ENCODE assay signal across 8 cellular contexts in the genomic region with DNA sequence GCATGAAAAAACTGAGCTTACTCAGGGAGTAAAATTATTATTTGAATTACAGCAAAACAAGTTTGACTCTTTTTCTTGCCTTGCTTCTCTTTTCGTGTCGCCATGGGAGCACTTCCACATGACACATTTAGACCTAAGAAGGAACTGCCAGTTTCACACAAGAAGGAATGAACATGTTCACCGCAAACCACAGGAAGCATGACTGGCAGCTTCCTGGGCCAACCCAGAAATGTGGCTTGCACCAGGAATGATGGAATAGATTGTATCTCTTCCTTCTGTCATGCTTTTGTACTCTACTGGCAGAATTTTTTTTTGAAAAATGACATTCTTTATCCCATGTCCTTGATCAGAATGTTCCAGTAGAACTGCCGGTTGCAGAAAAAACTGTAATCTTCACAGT. TPM values are rescaled to one million over a fixed set of nuclear protein-coding genes. Genes with fewer than 3 reads are reported as not detected.
DNase-seq lines count a peak whose midpoint lies in the region; ATAC-seq, FAIRE-seq and TF ChIP-seq lines count a peak whose summit lies in the region.

No MANE protein-coding gene starts in this region.

- peak; percentile 51 for ATAC-seq in GM18909 (IDR thresholded peaks at IDR 0.05; ENCODE audit: poor library complexity, unreplicated experiment)
- peak; percentile 57 to 69 for ATAC-seq in stimulated activated naive B cell treated with anti-CD40 and anti-IgM and Interleukin-4, amounts not matched to agents 10 μg/mL and 1 μg/mL and 100 μg/mL, for 72 hours (replicated peaks)

- H3K4me2 ChIP-seq in astrocyte (ENCODE audit: low read length) (peak overlapping the region; percentile 49), OCI-LY7 (ENCODE audit: low read length) (no peak overlapping the region)

- H3K9me3 Mint-ChIP-seq in astrocyte (ENCODE audit: unreplicated experiment): no peaks in the 10 kb centered on the region
- H3K9me3 Mint-ChIP-seq in stimulated activated naive B cell treated with anti-CD40 and anti-IgM and Interleukin-4, amounts not matched to agents 10 μg/mL and 1 μg/mL and 100 μg/mL, for 72 hours: no peaks in the 10 kb centered on the region

- POLR2A ChIA-PET in OCI-LY7 (lab: Charles Lee): no interaction called here

- FAIRE-seq in astrocyte (lab: Jason Lieb, UNC): peak; percentile 96

- intact Hi-C loops in OCI-LY7 (cut with micrococcal nuclease; ENCODE audit: unreplicated experiment): no loop called here

- no peak overlapping the region for H3K4me3 ChIP-seq in SK-N-MC
- no peak overlapping the region for H3K4me3 ChIP-seq in astrocyte (ENCODE audit: insufficient read depth, low read depth, low read length)
- H3K4me3 ChIP-seq in OCI-LY7 (ENCODE audit: low read depth, low read length, poor library complexity, severe bottlenecking): no peak overlapping the region

- no peaks in the 10 kb centered on the region for H3K9me3 ChIP-seq in SK-N-MC (ENCODE audit: low read depth, low read length)
- no peaks in the 10 kb centered on the region for H3K9me3 ChIP-seq in astrocyte (ENCODE audit: insufficient read depth, low read depth, low read length)
- H3K9me3 ChIP-seq in OCI-LY7 (ENCODE audit: low read length): no peaks in the 10 kb centered on the region

- peak overlapping the region; percentile 70 for H3K27ac Mint-ChIP-seq in astrocyte (ENCODE audit: unreplicated experiment)
- no peak overlapping the region for H3K27ac Mint-ChIP-seq in stimulated activated naive B cell treated with anti-CD40 and anti-IgM and Interleukin-4, amounts not matched to agents 10 μg/mL and 1 μg/mL and 100 μg/mL, for 72 hours

- peak; percentile 55 for DNase-seq in SK-N-MC (ENCODE audit: low read depth, low spot score)
- peak; percentile 95 for DNase-seq in astrocyte (ENCODE audit: low read depth)
- DNase-seq in kidney tubule cell (ENCODE audit: low spot score): peak; percentile 86
- DNase-seq in stimulated activated naive B cell treated with anti-CD40 and anti-IgM and Interleukin-4, amounts not matched to agents 10 μg/mL and 1 μg/mL and 100 μg/mL, for 72 hours: no peak
- DNase-seq in NCI-H2227 (lab: John Stamatoyannopoulos, UW; ENCODE audit: unreplicated experiment): no peak
- no peak for DNase-seq in occipital lobe (lab: John Stamatoyannopoulos, UW)
- DNase-seq in OCI-LY7 (ENCODE audit: low spot score): no peak

- no peak for TF ChIP-seq CTCF in astrocyte (IDR thresholded peaks at IDR 0.05; ENCODE audit: insufficient read depth, low read depth, low read length)
- no peak for TF ChIP-seq CTCF in OCI-LY7 (conservative IDR thresholded peaks at IDR 0.05; ENCODE audit: low read length)

- H3K4me1 ChIP-seq in astrocyte (ENCODE audit: insufficient read depth, low read length): peaks cover 8% of the 10 kb centered on the region
- no peaks in the 10 kb centered on the region for H3K4me1 ChIP-seq in OCI-LY7 (ENCODE audit: insufficient read depth, low read length, poor library complexity, severe bottlenecking)

- BruUV-seq in OCI-LY7 (replicated peaks; lab: Mats Ljungman, UMichigan): no TSS peak

- no peaks in the 10 kb centered on the region for H3K27me3 Mint-ChIP-seq in astrocyte (ENCODE audit: low read depth, unreplicated experiment)
- H3K27me3 Mint-ChIP-seq in stimulated activated naive B cell treated with anti-CD40 and anti-IgM and Interleukin-4, amounts not matched to agents 10 μg/mL and 1 μg/mL and 100 μg/mL, for 72 hours: peaks cover 5 to 8% of the 10 kb centered on the region in 2 donors

- no peaks in the 10 kb centered on the region for H3K9me2 ChIP-seq in OCI-LY7 (ENCODE audit: insufficient read depth, low read length)

- CTCF ChIA-PET in OCI-LY7 (lab: Charles Lee; ENCODE audit: unreplicated experiment): no interaction called here

- H2AFZ ChIP-seq in astrocyte (ENCODE audit: low read depth, low read length): no peak overlapping the region
- no peak overlapping the region for H2AFZ ChIP-seq in OCI-LY7 (ENCODE audit: low read length)

- no peaks in the 10 kb centered on the region for H3K36me3 Mint-ChIP-seq in astrocyte (ENCODE audit: low read depth, unreplicated experiment)
- H3K36me3 Mint-ChIP-seq in stimulated activated naive B cell treated with anti-CD40 and anti-IgM and Interleukin-4, amounts not matched to agents 10 μg/mL and 1 μg/mL and 100 μg/mL, for 72 hours: no peaks in the 10 kb centered on the region

- no peaks in the 10 kb centered on the region for H3K79me2 ChIP-seq in astrocyte (ENCODE audit: insufficient read depth, low read length)
- H3K79me2 ChIP-seq in OCI-LY7 (ENCODE audit: insufficient read depth, low read depth, low read length): no peaks in the 10 kb centered on the region

- H3K4me1 Mint-ChIP-seq in astrocyte (ENCODE audit: low read depth, unreplicated experiment): peaks cover 20% of the 10 kb centered on the region
- H3K4me1 Mint-ChIP-seq in stimulated activated naive B cell treated with anti-CD40 and anti-IgM and Interleukin-4, amounts not matched to agents 10 μg/mL and 1 μg/mL and 100 μg/mL, for 72 hours: peaks cover 13 to 15% of the 10 kb centered on the region in 2 donors

- H3K9ac ChIP-seq in SK-N-MC (ENCODE audit: insufficient read length) (no peak overlapping the region), astrocyte (ENCODE audit: low read length) (no peak overlapping the region)

- no peak overlapping the region for H3K4me3 Mint-ChIP-seq in astrocyte (ENCODE audit: unreplicated experiment)
- no peak overlapping the region for H3K4me3 Mint-ChIP-seq in stimulated activated naive B cell treated with anti-CD40 and anti-IgM and Interleukin-4, amounts not matched to agents 10 μg/mL and 1 μg/mL and 100 μg/mL, for 72 hours

- H3K27me3 ChIP-seq in astrocyte (ENCODE audit: insufficient read depth, low read length): no peaks in the 10 kb centered on the region

- H3K27ac ChIP-seq in SK-N-MC (no peak overlapping the region), astrocyte (ENCODE audit: low read depth, low read length) (no peak overlapping the region), OCI-LY7 (ENCODE audit: low read depth, low read length, poor library complexity, severe bottlenecking) (no peak overlapping the region)

- H4K20me1 ChIP-seq in astrocyte (ENCODE audit: insufficient read depth, low read length) (no peaks in the 10 kb centered on the region), OCI-LY7 (ENCODE audit: insufficient read depth, low read length) (no peaks in the 10 kb centered on the region)

- no peaks in the 10 kb centered on the region for H3K36me3 ChIP-seq in SK-N-MC (ENCODE audit: insufficient read depth, low read length)
- H3K36me3 ChIP-seq in astrocyte (ENCODE audit: insufficient read depth, low read length): no peaks in the 10 kb centered on the region
- H3K36me3 ChIP-seq in OCI-LY7 (ENCODE audit: insufficient read depth, low read length): no peaks in the 10 kb centered on the region

RNA-seq across cellular contexts. Expression of gene MAN2A1, which starts 32.9 kb away (rescaled TPM):
- total RNA-seq in astrocyte (93.8 and 109 TPM in 2 replicates), occipital lobe (69.7 TPM), OCI-LY7 (2022) (28.7 and 32.7 TPM in 2 replicates)
- 23.0 and 32.9 TPM in 2 replicates for total RNA-seq in OCI-LY7 (2014; rRNA removed; shearing (Covaris generic))

Comparison
In these comparisons a context has a peak if more than half of its experiments do, and no peak if none do; other contexts are left out.
1. DNase-seq: peak in SK-N-MC (single experiment), astrocyte (single experiment) and kidney tubule cell (single experiment); none in stimulated activated naive B cell treated with anti-CD40 and anti-IgM and Interleukin-4, amounts not matched to agents 10 μg/mL and 1 μg/mL and 100 μg/mL, for 72 hours (single experiment), NCI-H2227 (single experiment), occipital lobe (single experiment) and OCI-LY7 (single experiment).